Comparison of ENCODE assay signal across 15 cellular contexts in the genomic region with DNA sequence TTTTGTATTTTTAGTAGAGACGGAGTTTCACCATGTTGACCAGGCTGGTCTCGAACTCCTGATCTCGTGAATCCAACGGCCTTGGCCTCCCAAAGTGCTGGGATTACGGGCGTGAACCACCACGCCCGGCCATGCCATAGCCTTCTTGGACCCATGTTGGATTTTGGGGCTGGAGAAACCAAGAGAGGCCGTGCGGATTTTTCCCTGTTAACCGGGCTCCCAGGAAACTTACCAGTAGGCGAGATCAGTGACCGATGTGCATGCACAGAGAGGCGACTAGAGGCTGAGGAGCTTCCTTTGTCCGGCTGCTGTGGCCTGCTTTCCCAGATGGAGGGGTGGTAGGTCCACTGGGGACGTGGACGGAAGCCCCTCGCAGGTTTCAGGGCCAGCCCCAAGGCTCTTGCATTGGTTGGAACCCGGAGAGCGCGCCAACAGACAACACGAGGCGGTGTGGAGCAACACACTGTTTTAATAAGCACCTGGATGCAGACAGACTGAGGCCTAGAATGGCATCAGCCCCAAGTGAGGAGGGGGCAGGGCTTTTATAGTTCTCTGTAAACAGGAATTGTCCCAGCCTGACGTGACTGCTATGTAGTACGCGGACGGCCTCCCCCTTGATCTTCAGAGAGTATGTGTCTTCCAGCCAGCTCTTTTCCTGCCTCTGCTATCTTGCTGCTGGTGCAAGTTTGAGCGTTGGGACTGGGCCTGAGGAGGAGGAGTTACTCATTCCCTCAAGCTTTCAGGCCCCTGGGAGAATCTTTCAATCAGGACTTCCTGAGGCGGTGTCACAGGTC. TPM values are rescaled to one million over a fixed set of nuclear protein-coding genes. Genes with fewer than 3 reads are reported as not detected.
DNase-seq lines count a peak whose midpoint lies in the region; ATAC-seq, FAIRE-seq and TF ChIP-seq lines count a peak whose summit lies in the region.
"Had no signal": no experiment of that assay in that cellular context is flagged by ENCODE, and none has a peak within 500 bp of the region (broad histone marks: within the 10 kb centered on the region; RNA-seq: fewer than 3 reads in every experiment).

A gene (minus strand): TSS at position 517 of the 794 bp plus-strand sequence. CDS start 6,624 bp downstream, outside the sequence.

- no peak within 1 kb of the TSS for H4K5ac ChIP-seq in H9 (ENCODE audit: insufficient read length, low read depth, low read length)

- H3K14ac ChIP-seq in H9 (ENCODE audit: insufficient read depth, low read length): peak within 1 kb of the TSS; percentile 94

- H3K27me3 ChIP-seq in BLaER1 treated with 17β-estradiol and CSF1 and Interleukin-3, amounts not matched to agents 10 nM and 100 nM: no peaks in the 10 kb centered on the region
- H3K27me3 ChIP-seq in H9 (ENCODE audit: insufficient read depth, low read length) (no peaks in the 10 kb centered on the region), HepG2 (ENCODE audit: control insufficient read depth in 1 of 2, insufficient read depth in 2 of 2, low read length in 2 of 2) (peaks cover 0 to 1% of the 10 kb centered on the region in 2 experiments; a peak in 1 of 5 replicates)

- H3K36me3 Mint-ChIP-seq in H9 (ENCODE audit: insufficient read depth in 1 of 3, low read depth in 3 of 3): peaks cover 4 to 7% (median 5%) of the 10 kb centered on the region in 3 experiments; a peak in 5 of 7 replicates
- peaks cover 4% of the 10 kb centered on the region for H3K36me3 Mint-ChIP-seq in WTC11
- H3K36me3 Mint-ChIP-seq: IgD-negative memory B cell had no signal

- no peak within 1 kb of the TSS for H3K56ac ChIP-seq in H9 (ENCODE audit: insufficient read length, low read depth, low read length)

- peaks cover 0 to 11% (median 0%) of the 10 kb centered on the region in 11 experiments; a peak in 2 of 22 replicates for H3K9me3 ChIP-seq in BLaER1 treated with 17β-estradiol and CSF1 and Interleukin-3, amounts not matched to agents 10 nM and 100 nM (replicated peaks in 1 of 11)
- H3K9me3 ChIP-seq in H9 (ENCODE audit: control insufficient read depth, low read depth, low read length): no peaks in the 10 kb centered on the region
- no peaks in the 10 kb centered on the region for H3K9me3 ChIP-seq in HepG2 (ENCODE audit: low read length)

- DNase-seq in H9: peak; percentile 83
- DNase-seq in WTC11 (ENCODE audit: low spot score): peak; percentile 32
- no peak for DNase-seq in HepG2 (ENCODE audit: low spot score)
- DNase-seq in NCI-H2171 (lab: John Stamatoyannopoulos, UW): no peak
- no peak for DNase-seq in activated gamma-delta T cell treated with Interleukin-2 at 50 U/mL for 16 hours
- DNase-seq in NCI-H82 (lab: John Stamatoyannopoulos, UW): no peak
- DNase-seq: NCI-H446 treated with DMSO at 0.1 percent for 48 hours; stimulated activated CD4-positive, alpha-beta T cell treated with anti-CD3 and anti-CD28 coated beads, Interleukin-2, amount 100 ng/mL, for 24 hours had no signal

- no peak within 1 kb of the TSS for H2BK15ac ChIP-seq in H9 (ENCODE audit: low read depth, low read length)

- in situ Hi-C loops in HepG2 (cut with HindIII; ENCODE audit: extremely low pct_ligation_motif_present, low pct_unique_long_range_greater_than_20kb): no loop called here

- H3K4me3 ChIP-seq in BLaER1 treated with 17β-estradiol and CSF1 and Interleukin-3, amounts not matched to agents 10 nM and 100 nM: peak within 1 kb of the TSS in 8 of 10 experiments; percentile 9 to 52 (median 39); a peak in 10 of 20 replicates
- H3K4me3 ChIP-seq in HepG2 (replicated peaks in 1 of 3; ENCODE audit: insufficient read depth in 1 of 3, low read depth in 2 of 3, low read length in 3 of 3): no peak within 1 kb of the TSS

- H3K27ac ChIP-seq in BLaER1 treated with 17β-estradiol and CSF1 and Interleukin-3, amounts not matched to agents 10 nM and 100 nM: peak within 1 kb of the TSS in 10 of 11 experiments; percentile 26 to 78 (median 71); a peak in 18 of 22 replicates
- H3K27ac ChIP-seq in H9 (ENCODE audit: insufficient read length, low read depth, low read length) (peak within 1 kb of the TSS; percentile 90), HepG2 (ENCODE audit: extremely low read length, insufficient read depth, low read length) (no peak within 1 kb of the TSS)

- H2BK120ac ChIP-seq in H9 (ENCODE audit: low read depth, low read length, poor library complexity, severe bottlenecking): no peak within 1 kb of the TSS

- H3K4me1 ChIP-seq in BLaER1 treated with 17β-estradiol and CSF1 and Interleukin-3, amounts not matched to agents 10 nM and 100 nM: peaks cover 27 to 47% (median 38%) of the 10 kb centered on the region in 10 experiments
- peaks cover 2% of the 10 kb centered on the region; the same call in 1 of the 2 replicates for H3K4me1 ChIP-seq in H9 (ENCODE audit: insufficient read depth, low read length)
- peaks cover 14% of the 10 kb centered on the region for H3K4me1 ChIP-seq in HepG2 (ENCODE audit: insufficient read depth, low read length)

- TF ChIP-seq CTCF in H9 (conservative IDR thresholded peaks at IDR 0.05): no peak
- TF ChIP-seq CTCF in WTC11 (IDR thresholded peaks at IDR 0.05): no peak
- no peak for TF ChIP-seq CTCF in HepG2 (CRISPR knock-in tag; IDR thresholded peaks at IDR 0.05)

- TF ChIP-seq RAD21 in HepG2 (CRISPR knock-in tag; IDR thresholded peaks at IDR 0.05): no peak

- H3T11ph ChIP-seq in H9 (ENCODE audit: low read length): no peak within 1 kb of the TSS

- no peak within 1 kb of the TSS for H2BK5ac ChIP-seq in H9 (ENCODE audit: insufficient read length, low read length)

- POLR2A ChIA-PET in WTC11 (lab: Charles Lee): no interaction called here
- POLR2A ChIA-PET in HepG2 (lab: Yijun Ruan, JAX): no interaction called here

- peak within 1 kb of the TSS in 10 of 11 experiments; percentile 10 to 78 (median 72); a peak in 18 of 22 replicates for H3K9ac ChIP-seq in BLaER1 treated with 17β-estradiol and CSF1 and Interleukin-3, amounts not matched to agents 10 nM and 100 nM
- H3K9ac ChIP-seq in H9 (ENCODE audit: extremely low read depth, insufficient read length, low read length): peak within 1 kb of the TSS; percentile 94
- no peak within 1 kb of the TSS for H3K9ac ChIP-seq in HepG2 (ENCODE audit: insufficient read depth, low read depth, low read length)

- H4K91ac ChIP-seq in H9 (ENCODE audit: insufficient read length, low read depth, low read length): no peak within 1 kb of the TSS

- peak within 1 kb of the TSS; percentile 75 to 94 (median 82) for H3K4me2 ChIP-seq in BLaER1 treated with 17β-estradiol and CSF1 and Interleukin-3, amounts not matched to agents 10 nM and 100 nM
- H3K4me2 ChIP-seq in H9 (ENCODE audit: insufficient read depth, insufficient read length, low read length) (peak within 1 kb of the TSS; percentile 34), HepG2 (ENCODE audit: low read depth, low read length) (no peak within 1 kb of the TSS)

- peaks cover 11% of the 10 kb centered on the region for H3K23me2 ChIP-seq in H9 (ENCODE audit: insufficient read length, low read depth, low read length, poor library complexity, severe bottlenecking)

- H3K79me1 ChIP-seq in H9 (ENCODE audit: insufficient read depth, low read depth, low read length, poor library complexity, severe bottlenecking): no peaks in the 10 kb centered on the region

- H3K36me3 ChIP-seq in BLaER1 treated with 17β-estradiol and CSF1 and Interleukin-3, amounts not matched to agents 10 nM and 100 nM: peaks cover 0 to 17% (median 0%) of the 10 kb centered on the region in 11 experiments; a peak in 9 of 22 replicates
- no peaks in the 10 kb centered on the region for H3K36me3 ChIP-seq in HepG2 (replicated peaks in 1 of 2; ENCODE audit: control insufficient read depth in 1 of 2, insufficient read depth in 2 of 2, low read length in 2 of 2)

- H4K20me1 ChIP-seq in BLaER1 treated with 17β-estradiol and CSF1 and Interleukin-3, amounts not matched to agents 10 nM and 100 nM: no peaks in the 10 kb centered on the region
- H4K20me1 ChIP-seq in H9 (ENCODE audit: control insufficient read depth, insufficient read depth, insufficient read length) (no peaks in the 10 kb centered on the region), HepG2 (ENCODE audit: insufficient read depth, low read length) (no peaks in the 10 kb centered on the region)

- H3K27me3 Mint-ChIP-seq in H9 (ENCODE audit: low read depth) (peaks cover 1% of the 10 kb centered on the region; the same call in 1 of the 2 replicates), WTC11 (ENCODE audit: low read depth) (no peaks in the 10 kb centered on the region)
- H3K27me3 Mint-ChIP-seq: IgD-negative memory B cell had no signal

- H3K9me3 Mint-ChIP-seq in H9 (no peaks in the 10 kb centered on the region), WTC11 (no peaks in the 10 kb centered on the region)
- H3K9me3 Mint-ChIP-seq: IgD-negative memory B cell had no signal

- H3K4me3 Mint-ChIP-seq in H9 (peak within 1 kb of the TSS; percentile 19 to 60; a peak in 2 of 5 replicates), WTC11 (peak within 1 kb of the TSS; percentile 66)

- no peaks in the 10 kb centered on the region; the same call in 1 of the 2 replicates for H3K79me2 ChIP-seq in H9 (ENCODE audit: insufficient read depth, low read length)
- H3K79me2 ChIP-seq in HepG2 (ENCODE audit: insufficient read depth, low read length): no peaks in the 10 kb centered on the region

- no TSS peak for BruUV-seq in HepG2 (replicated peaks; lab: Mats Ljungman, UMichigan)

- no CpG with 5 or more reads among the region's 29 CpGs for WGBS in H9 (ENCODE audit: extremely low coverage, insufficient read length, low lambda C conversion rate)
- 87% methylated on average over 23 of the region's 29 CpGs for WGBS in HepG2 (ENCODE audit: low lambda C conversion rate)

- CTCF ChIA-PET in WTC11 (lab: Charles Lee) (interaction anchor here (1.0 kb wide), 2 partner anchors 46 to 49 kb away, joined by 3 to 5 read pairs; a partner anchor contains a TSS), HepG2 (lab: Yijun Ruan, JAX; ENCODE audit: low intra/inter-chr PET ratio, low total read pairs) (no interaction called here)

- TF ChIP-seq EP300 in HepG2 (IDR thresholded peaks at IDR 0.05; ENCODE audit: low read depth in 2 of 2, low read length in 2 of 2) (no peak), HepG2 (CRISPR knock-in tag; IDR thresholded peaks at IDR 0.05; ENCODE audit: borderline replicate concordance) (no peak)

- no peak for FAIRE-seq in HepG2 (lab: Jason Lieb, UNC)
- FAIRE-seq: D721Med, endometrium, GM18507 had no signal

- H2BK20ac ChIP-seq in H9 (ENCODE audit: low read depth, low read length, poor library complexity, severe bottlenecking): no peak within 1 kb of the TSS

- no peak within 1 kb of the TSS; the same call in 1 of the 2 replicates for H3K4ac ChIP-seq in H9 (ENCODE audit: low read depth, low read length)

- peak within 1 kb of the TSS; percentile 97 to 99 (median 99) for H3K27ac Mint-ChIP-seq in H9
- H3K27ac Mint-ChIP-seq in WTC11: peak within 1 kb of the TSS; percentile 99
- H3K27ac Mint-ChIP-seq: IgD-negative memory B cell had no signal

- no peak within 1 kb of the TSS for H2AFZ ChIP-seq in H9 (ENCODE audit: low read length)
- H2AFZ ChIP-seq in HepG2 (ENCODE audit: low read length): no peak within 1 kb of the TSS

- H3K23ac ChIP-seq in H9 (ENCODE audit: insufficient read length, low read depth, low read length): no peak within 1 kb of the TSS

- intact Hi-C loops in HepG2 (cut with micrococcal nuclease; ENCODE audit: unreplicated experiment): no loop called here

- no peak within 1 kb of the TSS for H2AK5ac ChIP-seq in H9 (ENCODE audit: insufficient read length, low read length)

- TF ChIP-seq POLR2A in HepG2 (IDR thresholded peaks at IDR 0.05; ENCODE audit: insufficient read depth in 1 of 2, low read depth in 2 of 2, low read length in 2 of 2): no peak

- no peak within 1 kb of the TSS for H2BK12ac ChIP-seq in H9 (ENCODE audit: insufficient read length, low read depth, low read length)

- no peak within 1 kb of the TSS for H4K8ac ChIP-seq in H9 (replicated peaks; ENCODE audit: insufficient read length, low read depth, low read length)

- H3K4me1 Mint-ChIP-seq in H9: peaks cover 34 to 37% of the 10 kb centered on the region in 2 experiments
- H3K4me1 Mint-ChIP-seq in WTC11: peaks cover 50% of the 10 kb centered on the region

- ATAC-seq in WTC11: peak; percentile 4
- no peak for ATAC-seq in HepG2
- no peak for ATAC-seq in GM21360 (IDR thresholded peaks at IDR 0.05; ENCODE audit: unreplicated experiment)

- H3K18ac ChIP-seq in H9 (ENCODE audit: insufficient read length, low read depth, low read length): peak within 1 kb of the TSS; percentile 90

RNA-seq across cellular contexts. Expression of the gene that starts here (rescaled TPM):
- 234 and 238 TPM in 2 replicates for total RNA-seq in H9 (2021)
- total RNA-seq in WTC11 (2021): 14.7 to 26.6 TPM (median 26.1 TPM) in 3 replicates
- not detected in 2 replicates for total RNA-seq in HepG2 (2016; rRNA removed; fragmentation: Illumina TruSeq; extraction: Trizol)
- not detected in 2 replicates for total RNA-seq in HepG2 (2016; cell fraction: cytosol; rRNA removed; fragmentation: Illumina TruSeq; extraction: Trizol; ENCODE audit: low read depth)
- not detected in 2 replicates for total RNA-seq in HepG2 (2016; cell fraction: insoluble cytoplasmic fraction; rRNA removed; fragmentation: Illumina TruSeq; extraction: Trizol)
- total RNA-seq in HepG2 (2016; cell fraction: membrane; rRNA removed; fragmentation: Illumina TruSeq; extraction: Trizol): not detected in 2 replicates
- not detected in 2 replicates for total RNA-seq in HepG2 (2016; cell fraction: nucleus; rRNA removed; fragmentation: Illumina TruSeq; extraction: Trizol)
- 1.0 and 1.8 TPM in 2 replicates for polyA plus RNA-seq in HepG2 (2011; rRNA removed)
- polyA plus RNA-seq in HepG2 (2011; cell fraction: cytosol; rRNA removed): 1.00 and 1.2 TPM in 2 replicates
- polyA plus RNA-seq in HepG2 (2011; cell fraction: nucleus; rRNA removed): 0.40 and 0.58 TPM in 2 replicates
- 1.5 and 1.6 TPM in 2 replicates for polyA plus RNA-seq in HepG2 (2012)
- polyA plus RNA-seq in HepG2 (2016; cell fraction: cytosol; fragmentation: Illumina TruSeq; extraction: Trizol; ENCODE audit: low read depth): not detected in 2 replicates
- not detected in 2 replicates for polyA plus RNA-seq in HepG2 (2016; cell fraction: insoluble cytoplasmic fraction; fragmentation: Illumina TruSeq; extraction: Trizol; ENCODE audit: low read depth)
- polyA plus RNA-seq in HepG2 (2016; cell fraction: membrane; fragmentation: Illumina TruSeq; extraction: Trizol; ENCODE audit: low read depth): not detected in 2 replicates
- not detected in 2 replicates for polyA plus RNA-seq in HepG2 (2016; cell fraction: nucleus; fragmentation: Illumina TruSeq; extraction: Trizol; ENCODE audit: insufficient read depth, low read depth)
- polyA minus RNA-seq in HepG2 (2011; rRNA and poly(A)+ RNA removed; ENCODE audit: low replicate concordance): 0.84 and 1.8 TPM in 2 replicates
- 0.30 and 0.44 TPM in 2 replicates for polyA minus RNA-seq in HepG2 (2011; cell fraction: cytosol; rRNA and poly(A)+ RNA removed)
- polyA minus RNA-seq in HepG2 (2011; cell fraction: nucleus; rRNA and poly(A)+ RNA removed): 0.13 and 0.25 TPM in 2 replicates
- total RNA-seq: temporal lobe had no signal
- polyA plus RNA-seq: IgD-negative memory B cell had no signal

Comparison
In these comparisons a context has a peak if more than half of its experiments do, and no peak if none do; other contexts are left out.
1. RNA of the gene that starts here (total RNA-seq): 234 to 238 TPM in H9 and 14.7 to 26.6 TPM in WTC11; not detected in HepG2; every median in the first group is over 10 times any median in the second.
2. H3K4me3 ChIP-seq: peak in BLaER1 treated with 17β-estradiol and CSF1 and Interleukin-3, amounts not matched to agents 10 nM and 100 nM (8 of 10); none in HepG2 (0 of 3).
3. DNase-seq: peak in H9 (single experiment) and WTC11 (single experiment); none in HepG2 (single experiment), NCI-H2171 (single experiment), activated gamma-delta T cell treated with Interleukin-2 at 50 U/mL for 16 hours (single experiment) and NCI-H82 (single experiment).